In genomic region chr2:240917009-240917683, GRCh38 we compare ENCODE assay signal across 12 cellular contexts. TPM values are rescaled to one million over a fixed set of nuclear protein-coding genes. Genes with fewer than 3 reads are reported as not detected.
DNase-seq lines count a peak whose midpoint lies in the region; ATAC-seq and TF ChIP-seq lines count a peak whose summit lies in the region.
"Had no signal": no experiment of that assay in that cellular context is flagged by ENCODE, and none has a peak within 500 bp of the region (broad histone marks: within the 10 kb centered on the region; RNA-seq: fewer than 3 reads in every experiment).

No MANE protein-coding gene starts in this region.

- H3K9me3 ChIP-seq in lower lobe of right lung (no peaks in the 10 kb centered on the region), transverse colon (no peaks in the 10 kb centered on the region)
- H3K9me3 ChIP-seq: uterus had no signal

- no peak for ATAC-seq in lower lobe of right lung

- CTCF ChIA-PET in activated naive CD4-positive, alpha-beta T cell treated with anti-CD3 and anti-CD28 coated beads, Interleukin-2, amount 10 ng/mL, durations not matched to agents 7 days and 5 days (lab: Charles Lee): no interaction called here

- no peak overlapping the region for H3K27ac Mint-ChIP-seq in activated naive CD4-positive, alpha-beta T cell treated with anti-CD3 and anti-CD28 coated beads, Interleukin-2, amount 10 ng/mL, durations not matched to agents 7 days and 5 days
- H3K27ac Mint-ChIP-seq: activated CD4-positive, alpha-beta memory T cell treated with anti-CD3 and anti-CD28 coated beads for 36 hours had no signal

- H3K27me3 Mint-ChIP-seq in activated naive CD4-positive, alpha-beta T cell treated with anti-CD3 and anti-CD28 coated beads, Interleukin-2, amount 10 ng/mL, durations not matched to agents 7 days and 5 days: peaks cover 50% of the 10 kb centered on the region

- H3K27me3 ChIP-seq in lower lobe of right lung (ENCODE audit: low read depth): peaks cover 19% of the 10 kb centered on the region
- peaks cover 27% of the 10 kb centered on the region for H3K27me3 ChIP-seq in transverse colon
- H3K27me3 ChIP-seq: uterus had no signal

- in situ Hi-C loops in transverse colon (cut with MboI; ENCODE audit: low pct_ligation_motif_present in 1 of 4, low pct_unique_long_range_greater_than_20kb in 1 of 4, low sequenced_read_pairs in 3 of 4): no loop called here

- H3K4me1 ChIP-seq in lower lobe of right lung (peaks cover 47% of the 10 kb centered on the region), transverse colon (peaks cover 0 to 17% (median 5%) of the 10 kb centered on the region in 4 donors)

- TF ChIP-seq EP300 in transverse colon (IDR thresholded peaks at IDR 0.05; ENCODE audit: low read depth): no peak

- TF ChIP-seq POLR2A in transverse colon (IDR thresholded peaks at IDR 0.05): no peak

- H3K4me3 Mint-ChIP-seq in activated naive CD4-positive, alpha-beta T cell treated with anti-CD3 and anti-CD28 coated beads, Interleukin-2, amount 10 ng/mL, durations not matched to agents 7 days and 5 days: no peak overlapping the region
- H3K4me3 Mint-ChIP-seq: activated CD4-positive, alpha-beta memory T cell treated with anti-CD3 and anti-CD28 coated beads for 36 hours had no signal

- H3K36me3 ChIP-seq in lower lobe of right lung (no peaks in the 10 kb centered on the region), transverse colon (no peaks in the 10 kb centered on the region)
- H3K36me3 ChIP-seq: uterus had no signal

- WGBS in transverse colon (ENCODE audit: low coverage in 1 of 2), 2 donors: 79% methylated on average over 19 of the region's 20 CpGs; no CpG with 5 or more reads in 1 of the 2 donors

- H3K4me1 Mint-ChIP-seq in activated naive CD4-positive, alpha-beta T cell treated with anti-CD3 and anti-CD28 coated beads, Interleukin-2, amount 10 ng/mL, durations not matched to agents 7 days and 5 days: no peaks in the 10 kb centered on the region

- TF ChIP-seq CTCF in lower lobe of right lung (IDR thresholded peaks at IDR 0.05) (no peak), transverse colon (IDR thresholded peaks at IDR 0.05) (no peak)

- H3K36me3 Mint-ChIP-seq in activated naive CD4-positive, alpha-beta T cell treated with anti-CD3 and anti-CD28 coated beads, Interleukin-2, amount 10 ng/mL, durations not matched to agents 7 days and 5 days: no peaks in the 10 kb centered on the region
- H3K36me3 Mint-ChIP-seq: activated CD4-positive, alpha-beta memory T cell treated with anti-CD3 and anti-CD28 coated beads for 36 hours had no signal

- H3K4me3 ChIP-seq in lower lobe of right lung (no peak overlapping the region), transverse colon (peak overlapping the region in 1 of 4 donors; percentile 4)

- H3K27ac ChIP-seq in lower lobe of right lung: no peak overlapping the region
- H3K27ac ChIP-seq in transverse colon: peak overlapping the region in 3 of 4 donors; percentile 14 to 46 (median 21)

- DNase-seq in activated naive CD4-positive, alpha-beta T cell treated with anti-CD3 and anti-CD28 coated beads, Interleukin-2, amount 10 ng/mL, durations not matched to agents 7 days and 5 days: peak; percentile 19
- no peak for DNase-seq in activated naive CD4-positive, alpha-beta T cell (lab: John Stamatoyannopoulos, UW)
- DNase-seq in ecto neural progenitor cell (ENCODE audit: low spot score) (peak; percentile 43), lower lobe of right lung (peak; percentile 41), transverse colon (peak; percentile 5), COLO829 (ENCODE audit: low spot score) (no peak), C1 segment of cervical spinal cord (lab: John Stamatoyannopoulos, UW) (no peak)
- DNase-seq in stimulated activated CD4-positive, alpha-beta T cell treated with anti-CD3 and anti-CD28 coated beads, Interleukin-15, amount 100 ng/mL, for 24 hours: no peak
- DNase-seq: activated CD4-positive, alpha-beta memory T cell treated with anti-CD3 and anti-CD28 coated beads for 36 hours; T-helper 9 cell had no signal

- H3K9me3 Mint-ChIP-seq in activated naive CD4-positive, alpha-beta T cell treated with anti-CD3 and anti-CD28 coated beads, Interleukin-2, amount 10 ng/mL, durations not matched to agents 7 days and 5 days: no peaks in the 10 kb centered on the region
- H3K9me3 Mint-ChIP-seq: activated CD4-positive, alpha-beta memory T cell treated with anti-CD3 and anti-CD28 coated beads for 36 hours had no signal

- intact Hi-C loops in lower lobe of right lung (cut with DNase I) (no loop called here), transverse colon (cut with DNase I; ENCODE audit: low total_unique reads) (no loop called here)

RNA-seq across cellular contexts. Expression of gene CROCC2, which starts 11.0 kb away (rescaled TPM):
- 3.4 TPM for total RNA-seq in lower lobe of right lung
- total RNA-seq in transverse colon: not detected
- total RNA-seq: activated CD4-positive, alpha-beta memory T cell treated with anti-CD3 and anti-CD28 coated beads for 36 hours; chondrocyte had no signal

RNA-seq across cellular contexts. Expression of gene MAB21L4, which starts 21.2 kb away (rescaled TPM):
- total RNA-seq in lower lobe of right lung (17.0 TPM), transverse colon (10 to 100 TPM in 1 of 4 donors, 1 to 10 TPM in 2, not detected in 1; 4.9 to 11.6 (median 9.8) TPM)
- total RNA-seq: activated CD4-positive, alpha-beta memory T cell treated with anti-CD3 and anti-CD28 coated beads for 36 hours; chondrocyte had no signal

RNA-seq across cellular contexts. Expression of gene AGXT, which starts 48.5 kb away (rescaled TPM):
- total RNA-seq in lower lobe of right lung (not detected), transverse colon (1 to 10 TPM in 1 of 4 donors, under 1 TPM in 2, not detected in 1; 0.32 to 2.2 (median 0.82) TPM)
- total RNA-seq: activated CD4-positive, alpha-beta memory T cell treated with anti-CD3 and anti-CD28 coated beads for 36 hours; chondrocyte; uterus had no signal

Comparison
In these comparisons a context has a peak if more than half of its experiments do, and no peak if none do; other contexts are left out.
1. DNase-seq: peak in activated naive CD4-positive, alpha-beta T cell treated with anti-CD3 and anti-CD28 coated beads, Interleukin-2, amount 10 ng/mL, durations not matched to agents 7 days and 5 days (single experiment), ecto neural progenitor cell (single experiment), lower lobe of right lung (single experiment) and transverse colon (single experiment); none in activated naive CD4-positive, alpha-beta T cell (0 of 4), COLO829 (single experiment), stimulated activated CD4-positive, alpha-beta T cell treated with anti-CD3 and anti-CD28 coated beads, Interleukin-15, amount 100 ng/mL, for 24 hours (single experiment) and C1 segment of cervical spinal cord (0 of 14).